Comparison of ENCODE assay signal across 29 cellular contexts in the genomic region with DNA sequence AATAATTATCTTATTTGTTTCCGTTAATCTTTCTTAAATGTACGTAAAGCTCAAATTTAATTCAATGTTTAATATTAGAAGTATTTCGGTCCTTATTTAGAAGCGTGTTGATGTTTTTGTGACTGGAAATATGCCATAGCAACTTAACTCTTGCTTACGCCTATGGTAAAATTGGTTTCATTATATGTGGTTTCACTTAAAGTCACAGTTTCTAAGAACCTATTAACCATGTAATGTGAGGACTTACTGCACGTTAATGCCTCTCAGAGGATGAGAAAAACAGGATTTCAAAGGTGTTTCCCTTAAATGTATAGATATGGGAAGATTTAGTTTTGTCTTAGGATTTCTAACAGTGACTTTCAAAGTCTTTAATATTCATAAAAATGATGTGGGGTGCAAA.
"Had no signal": no experiment of that assay in that cellular context is flagged by ENCODE, and none has a peak within 500 bp of the region (broad histone marks: within the 10 kb centered on the region; RNA-seq: fewer than 3 reads in every experiment).

No MANE protein-coding gene starts in this region.

- H3K4me2 ChIP-seq: SK-N-SH had no signal

- H3K27ac ChIP-seq: Peyer's patch, SJSA1 had no signal

- H3K4me3 ChIP-seq: Peyer's patch, SJSA1 had no signal

- H3K4me1 ChIP-seq: Peyer's patch, SJSA1 had no signal

- ATAC-seq: PC-3 had no signal

- H3K27me3 ChIP-seq: Peyer's patch, SJSA1 had no signal

- H3K9ac ChIP-seq: SK-N-SH had no signal

- H3K9me3 ChIP-seq: Peyer's patch, SJSA1, SK-N-SH had no signal

- DNase-seq: MM.1S, MV-4-11, NCI-H1092, NCI-H1105, NCI-H1417 treated with DMSO at 0.1 percent for 48 hours, NCI-H1436 treated with DMSO at 0.1 percent for 48 hours, NCI-H1694 treated with DMSO at 0.1 percent for 48 hours, NCI-H187 treated with DMSO at 0.1 percent for 48 hours, NCI-H2029, NCI-H2081, NCI-H2171, NCI-H226, NCI-H446 treated with DMSO at 0.1 percent for 48 hours, NCI-H510A, NCI-H524, NCI-H526, NCI-H69, NCI-H748 treated with DMSO at 0.1 percent for 48 hours, NCI-H82, OCI-M1, PC-3, Peyer's patch, Right ventricle myocardium superior, RPMI8226, SHP77 treated with DMSO at 0.1 percent for 48 hours, SK-N-SH, SW 1271, T-helper 1 cell had no signal

- H3K36me3 ChIP-seq: Peyer's patch, SJSA1 had no signal
